Comparison of ENCODE assay signal across 1 cellular context in the genomic region with DNA sequence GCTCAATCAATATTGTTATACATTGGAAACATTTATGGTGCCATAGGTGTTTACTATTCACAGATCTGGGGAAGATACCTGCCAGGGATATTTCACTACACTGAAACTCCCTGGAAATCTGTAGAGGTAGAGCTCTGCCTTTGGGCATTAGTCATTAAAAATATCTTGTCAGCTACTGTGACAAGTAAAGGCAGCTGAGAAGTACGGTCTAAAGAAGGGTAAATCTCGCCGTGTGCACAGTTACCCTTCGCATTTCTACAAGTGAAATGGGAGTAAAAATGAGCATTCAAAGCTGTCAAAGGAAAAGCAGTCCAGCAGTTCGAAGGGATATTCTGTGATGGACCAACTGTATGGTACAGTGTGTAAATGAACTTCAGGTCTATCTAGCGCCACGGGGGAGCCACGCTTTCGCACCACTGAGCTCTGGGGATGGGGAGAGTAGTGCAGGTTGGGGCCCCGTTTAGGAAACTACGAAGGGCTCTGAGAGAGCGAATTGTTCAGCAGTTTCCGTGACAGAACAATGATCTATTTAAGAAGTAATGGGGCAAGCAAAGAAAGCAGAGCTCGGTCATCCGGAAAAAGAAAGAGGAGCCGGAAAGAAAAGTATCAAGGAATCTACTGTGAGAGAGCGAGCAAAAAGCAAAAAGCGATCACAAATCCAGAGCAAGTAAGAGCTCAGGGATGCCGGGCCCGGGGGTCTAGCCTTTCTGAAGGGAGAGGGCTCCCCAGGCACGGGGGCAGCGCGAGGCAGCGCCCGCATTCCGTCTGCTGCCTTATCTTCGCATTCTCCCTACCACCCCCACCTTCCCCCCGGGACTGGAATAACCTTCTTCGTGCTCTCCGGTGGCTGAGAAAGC.
TF ChIP-seq lines count a peak whose summit lies in the region.

No MANE protein-coding gene starts in this region.

TF ChIP-seq in HEK293, 187 proteins besides CTCF, POLR2A, EP300 and RAD21:
- TF ChIP-seq ZBTB17 (tag by site-specific recombination; IDR thresholded peaks at IDR 0.05) = peak; percentile 48
- TF ChIP-seq ZNF600 (tag by site-specific recombination; IDR thresholded peaks at IDR 0.05) = peak; percentile 61; the same call in 1 of the 2 replicates
- 0 out of 2 replicates have a peak, but pooled peaks have one; percentile 5 for TF ChIP-seq ZNF2 (tag by site-specific recombination; IDR thresholded peaks at IDR 0.05)
- TF ChIP-seq ZNF24 (tag by site-specific recombination; IDR thresholded peaks at IDR 0.05) = 0 out of 2 replicates have a peak, but pooled peaks have one; percentile 10
- TF ChIP-seq ZBTB20 (tag by site-specific recombination; IDR thresholded peaks at IDR 0.05) = peak; percentile 43; the same call in 1 of the 2 replicates
- peak; percentile 86 for TF ChIP-seq PRDM1 (tag by site-specific recombination; IDR thresholded peaks at IDR 0.05)
- TF ChIP-seq ZNF623 (tag by site-specific recombination; IDR thresholded peaks at IDR 0.05) = no peak
- TF ChIP-seq FEZF1 (tag by site-specific recombination; IDR thresholded peaks at IDR 0.05) = 0 out of 2 replicates have a peak, but pooled peaks have one; percentile 6
- TF ChIP-seq OSR2 (tag by site-specific recombination; IDR thresholded peaks at IDR 0.05) = no peak
